In genomic region chr11:31809857-31810778, GRCh38 we compare ENCODE assay signal across 8 cellular contexts. TPM values are rescaled to one million over a fixed set of nuclear protein-coding genes. Genes with fewer than 3 reads are reported as not detected.
DNase-seq lines count a peak whose midpoint lies in the region; ATAC-seq and TF ChIP-seq lines count a peak whose summit lies in the region.

No MANE protein-coding gene starts in this region.

- peak overlapping the region; percentile 82 for H3K4me3 Mint-ChIP-seq in Calu3 (ENCODE audit: low read depth, unreplicated experiment)
- H3K4me3 Mint-ChIP-seq in IgD-negative memory B cell: peak overlapping the region; percentile 72 to 91 (median 90)
- peak overlapping the region; percentile 82 to 83 for H3K4me3 Mint-ChIP-seq in activated T-cell treated with anti-CD3 and anti-CD28 coated beads, Interleukin-2, amount 50 U/mL, for 72 hours

- peak; percentile 14 to 18 for ATAC-seq in activated T-cell treated with anti-CD3 and anti-CD28 coated beads, Interleukin-2, amount 50 U/mL, for 72 hours (replicated peaks in 1 of 2)
- ATAC-seq in left ventricle myocardium superior (peak; percentile 60), gastrocnemius medialis (peak; percentile 37 to 43), HG02798 (IDR thresholded peaks at IDR 0.05; ENCODE audit: poor library complexity, unreplicated experiment) (no peak)

- H3K27ac ChIP-seq in gastrocnemius medialis: no peak overlapping the region

- no TSS peak for BruUV-seq in Calu3 (replicated peaks; lab: Mats Ljungman, UMichigan)

- peaks cover 82% of the 10 kb centered on the region for H3K27me3 Mint-ChIP-seq in Calu3 (ENCODE audit: unreplicated experiment)
- H3K27me3 Mint-ChIP-seq in IgD-negative memory B cell: peaks cover 66% of the 10 kb centered on the region
- peaks cover 66% of the 10 kb centered on the region for H3K27me3 Mint-ChIP-seq in activated T-cell treated with anti-CD3 and anti-CD28 coated beads, Interleukin-2, amount 50 U/mL, for 72 hours (ENCODE audit: low read depth)

- intact Hi-C loops in Calu3 (cut with micrococcal nuclease; ENCODE audit: unreplicated experiment): no loop called here
- intact Hi-C loops in left ventricle myocardium superior (cut with micrococcal nuclease): no loop called here
- intact Hi-C loops in gastrocnemius medialis (cut with DNase I; ENCODE audit: low total_unique reads): loop anchor here (5.0 to 10.0 kb wide), 3 partner anchors 168 to 565 kb away; partner anchors contain the start of genes ELP4 and IMMP1L

- DNase-seq in Calu3: peak; percentile 41
- peak in 1 of 2 donors; percentile 27 for DNase-seq in activated T-cell treated with anti-CD3 and anti-CD28 coated beads, Interleukin-2, amount 50 U/mL, for 72 hours
- no peak for DNase-seq in left ventricle myocardium superior
- DNase-seq in gastrocnemius medialis: no peak
- DNase-seq in stimulated activated CD4-positive, alpha-beta T cell treated with anti-CD3 and anti-CD28 coated beads, Interleukin-4, amount 100 ng/mL, for 24 hours: no peak
- no peak for DNase-seq in RKO (ENCODE audit: low spot score)

- H3K27ac Mint-ChIP-seq in Calu3 (ENCODE audit: unreplicated experiment) (peak overlapping the region; percentile 63), IgD-negative memory B cell (peak overlapping the region; percentile 94 to 96 (median 95))
- H3K27ac Mint-ChIP-seq in activated T-cell treated with anti-CD3 and anti-CD28 coated beads, Interleukin-2, amount 50 U/mL, for 72 hours: peak overlapping the region; percentile 20

- in situ Hi-C loops in gastrocnemius medialis (cut with MboI; ENCODE audit: low sequenced_read_pairs in 4 of 4): no loop called here

- CTCF ChIA-PET in Calu3 (lab: Charles Lee): interaction anchor here (0.9 kb wide), 1 partner anchor 514 kb away, joined by 3 read pairs; no protein-coding TSS in a partner anchor

- peaks cover 54 to 59% of the 10 kb centered on the region in 2 donors for H3K4me1 ChIP-seq in gastrocnemius medialis

- peaks cover 31% of the 10 kb centered on the region for H3K4me1 Mint-ChIP-seq in Calu3 (ENCODE audit: low read depth, unreplicated experiment)
- H3K4me1 Mint-ChIP-seq in IgD-negative memory B cell: peaks cover 22 to 51% (median 25%) of the 10 kb centered on the region in 3 donors
- peaks cover 45% of the 10 kb centered on the region for H3K4me1 Mint-ChIP-seq in activated T-cell treated with anti-CD3 and anti-CD28 coated beads, Interleukin-2, amount 50 U/mL, for 72 hours (ENCODE audit: low read depth)

- H3K27me3 ChIP-seq in gastrocnemius medialis: peaks cover 97 to 100% (median 100%) of the 10 kb centered on the region in 3 donors

- H3K4me3 ChIP-seq in gastrocnemius medialis: peak overlapping the region; percentile 42 to 68 (median 53)

- no peaks in the 10 kb centered on the region for H3K36me3 ChIP-seq in gastrocnemius medialis

- TF ChIP-seq CTCF in Calu3 (IDR thresholded peaks at IDR 0.05; ENCODE audit: unreplicated experiment) (no peak), gastrocnemius medialis (IDR thresholded peaks at IDR 0.05 in 4 of 5, conservative IDR thresholded peaks at IDR 0.05 in 1 of 5) (no peak)

- no peak for TF ChIP-seq POLR2A in gastrocnemius medialis (IDR thresholded peaks at IDR 0.05)

- no peaks in the 10 kb centered on the region for H3K9me3 ChIP-seq in gastrocnemius medialis

- H3K9me3 Mint-ChIP-seq in Calu3 (ENCODE audit: low read depth, unreplicated experiment) (no peaks in the 10 kb centered on the region), IgD-negative memory B cell (peaks cover 0 to 15% (median 0%) of the 10 kb centered on the region in 3 donors)
- no peaks in the 10 kb centered on the region for H3K9me3 Mint-ChIP-seq in activated T-cell treated with anti-CD3 and anti-CD28 coated beads, Interleukin-2, amount 50 U/mL, for 72 hours

- peaks cover 15% of the 10 kb centered on the region for H3K36me3 Mint-ChIP-seq in Calu3 (ENCODE audit: insufficient read depth, unreplicated experiment)
- H3K36me3 Mint-ChIP-seq in IgD-negative memory B cell: peaks cover 2% of the 10 kb centered on the region
- peaks cover 3 to 8% of the 10 kb centered on the region in 2 donors for H3K36me3 Mint-ChIP-seq in activated T-cell treated with anti-CD3 and anti-CD28 coated beads, Interleukin-2, amount 50 U/mL, for 72 hours (ENCODE audit: insufficient read depth in 2 of 2)

RNA-seq across cellular contexts. Expression of gene PAX6, which starts 1.0 kb away (rescaled TPM):
- 0.24 and 0.87 TPM in 2 replicates for total RNA-seq in Calu3 (2022)
- polyA plus RNA-seq in IgD-negative memory B cell: not detected
- total RNA-seq in activated T-cell treated with anti-CD3 and anti-CD28 coated beads, Interleukin-2, amount 50 U/mL, for 72 hours: under 1 TPM; 0.46 to 0.76 TPM
- total RNA-seq in left ventricle myocardium superior: not detected
- not detected for total RNA-seq in gastrocnemius medialis

Comparison
In these comparisons a context has a peak if more than half of its experiments do, and no peak if none do; other contexts are left out.
1. H3K27ac Mint-ChIP-seq: peak in every context shown above with its lines; median percentile 95 in IgD-negative memory B cell; 63 in Calu3; 20 in activated T-cell treated with anti-CD3 and anti-CD28 coated beads, Interleukin-2, amount 50 U/mL, for 72 hours.